12 cellular contexts compared by ENCODE assay signal in the genomic region with DNA sequence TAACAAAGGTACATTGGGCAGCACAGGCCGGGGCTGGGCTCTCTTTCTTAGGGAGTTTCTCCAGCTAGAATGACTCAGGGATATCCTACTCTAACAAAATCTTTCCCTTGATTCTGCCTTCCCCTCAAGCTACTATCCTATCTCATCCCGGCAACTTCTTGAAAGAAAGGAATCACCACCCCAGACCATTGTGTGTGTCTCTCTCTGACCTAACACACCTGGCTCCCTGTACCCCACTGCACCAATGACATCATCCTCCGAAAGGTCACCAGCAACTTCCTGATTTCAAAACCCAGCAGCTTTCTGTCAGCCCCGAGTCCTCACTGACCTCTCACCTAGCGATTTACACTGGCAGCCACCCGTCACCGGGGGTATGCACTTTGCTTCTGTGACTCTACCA.
DNase-seq lines count a peak whose midpoint lies in the region; ATAC-seq, FAIRE-seq and TF ChIP-seq lines count a peak whose summit lies in the region.
"Had no signal": no experiment of that assay in that cellular context is flagged by ENCODE, and none has a peak within 500 bp of the region (broad histone marks: within the 10 kb centered on the region; RNA-seq: fewer than 3 reads in every experiment).

No MANE protein-coding gene starts in this region.

- H3K4me3 Mint-ChIP-seq in activated naive CD8-positive, alpha-beta T cell treated with anti-CD3 and anti-CD28 coated beads, Interleukin-2, amount 50 U/mL, for 24 hours = no peak overlapping the region
- H3K4me3 Mint-ChIP-seq in nephron progenitor cell = no peak overlapping the region

- intact Hi-C loops in left cardiac atrium (cut with DNase I) = no loop called here

- H3K9me3 Mint-ChIP-seq in activated naive CD8-positive, alpha-beta T cell treated with anti-CD3 and anti-CD28 coated beads, Interleukin-2, amount 50 U/mL, for 24 hours = no peaks in the 10 kb centered on the region
- peaks cover 7% of the 10 kb centered on the region for H3K9me3 Mint-ChIP-seq in nephron progenitor cell

- FAIRE-seq in GM12891 (lab: Jason Lieb, UNC) = no peak
- FAIRE-seq in HTR-8/SVneo (lab: Jason Lieb, UNC) = no peak
- FAIRE-seq: TTC549 had no signal

- ATAC-seq in HG03571 (IDR thresholded peaks at IDR 0.05; ENCODE audit: unreplicated experiment) (peak; percentile 37), left cardiac atrium (no peak)
- ATAC-seq in activated naive CD8-positive, alpha-beta T cell treated with anti-CD3 and anti-CD28 coated beads, Interleukin-2, amount 50 U/mL, for 24 hours = no peak

- TF ChIP-seq CTCF in nephron progenitor cell (IDR thresholded peaks at IDR 0.05) = no peak

- H3K36me3 Mint-ChIP-seq in activated naive CD8-positive, alpha-beta T cell treated with anti-CD3 and anti-CD28 coated beads, Interleukin-2, amount 50 U/mL, for 24 hours (ENCODE audit: low read depth) = no peaks in the 10 kb centered on the region
- no peaks in the 10 kb centered on the region for H3K36me3 Mint-ChIP-seq in nephron progenitor cell (ENCODE audit: low read depth)

- peak overlapping the region; percentile 21 for H3K27ac Mint-ChIP-seq in activated naive CD8-positive, alpha-beta T cell treated with anti-CD3 and anti-CD28 coated beads, Interleukin-2, amount 50 U/mL, for 24 hours
- H3K27ac Mint-ChIP-seq in nephron progenitor cell = peak overlapping the region; percentile 21

- no peaks in the 10 kb centered on the region for H3K27me3 Mint-ChIP-seq in activated naive CD8-positive, alpha-beta T cell treated with anti-CD3 and anti-CD28 coated beads, Interleukin-2, amount 50 U/mL, for 24 hours
- peaks cover 13% of the 10 kb centered on the region for H3K27me3 Mint-ChIP-seq in nephron progenitor cell (ENCODE audit: low read depth, poor library complexity)

- DNase-seq in GM12891 (ENCODE audit: insufficient read length, low spot score) (no peak), nephron progenitor cell (no peak), COLO668 (lab: John Stamatoyannopoulos, UW; ENCODE audit: unreplicated experiment) (no peak), HTR-8/SVneo (ENCODE audit: insufficient read length, low spot score) (no peak), T1000 (lab: John Stamatoyannopoulos, UW) (no peak), left cardiac atrium (no peak)
- DNase-seq in activated naive CD8-positive, alpha-beta T cell treated with anti-CD3 and anti-CD28 coated beads, Interleukin-2, amount 50 U/mL, for 24 hours = no peak
- DNase-seq: adrenal gland, cortex of kidney, GF-D8 had no signal

- no peak for TF ChIP-seq POLR2A in GM12891 (IDR thresholded peaks at IDR 0.05; ENCODE audit: low read depth, low read length)

- H3K4me1 Mint-ChIP-seq in activated naive CD8-positive, alpha-beta T cell treated with anti-CD3 and anti-CD28 coated beads, Interleukin-2, amount 50 U/mL, for 24 hours = peaks cover 41% of the 10 kb centered on the region
- peaks cover 21% of the 10 kb centered on the region for H3K4me1 Mint-ChIP-seq in nephron progenitor cell

TF ChIP-seq in GM12891, 5 proteins besides CTCF, POLR2A, EP300 and RAD21:
- TF ChIP-seq POU2F2 (IDR thresholded peaks at IDR 0.05; ENCODE audit: low read depth, low read length) (no peak), SPI1 (IDR thresholded peaks at IDR 0.05; ENCODE audit: low read depth, low read length) (0 out of 2 replicates have a peak, but pooled peaks have one; percentile 1), PAX5 (IDR thresholded peaks at IDR 0.05; ENCODE audit: insufficient read depth, low read length, severe bottlenecking) (no peak), POLR2AphosphoS5 (IDR thresholded peaks at IDR 0.05; ENCODE audit: low read depth, low read length) (no peak), TAF1 (IDR thresholded peaks at IDR 0.05; ENCODE audit: low read depth, low read length) (no peak)
